Comparison of ENCODE assay signal across 21 cellular contexts in the genomic region with DNA sequence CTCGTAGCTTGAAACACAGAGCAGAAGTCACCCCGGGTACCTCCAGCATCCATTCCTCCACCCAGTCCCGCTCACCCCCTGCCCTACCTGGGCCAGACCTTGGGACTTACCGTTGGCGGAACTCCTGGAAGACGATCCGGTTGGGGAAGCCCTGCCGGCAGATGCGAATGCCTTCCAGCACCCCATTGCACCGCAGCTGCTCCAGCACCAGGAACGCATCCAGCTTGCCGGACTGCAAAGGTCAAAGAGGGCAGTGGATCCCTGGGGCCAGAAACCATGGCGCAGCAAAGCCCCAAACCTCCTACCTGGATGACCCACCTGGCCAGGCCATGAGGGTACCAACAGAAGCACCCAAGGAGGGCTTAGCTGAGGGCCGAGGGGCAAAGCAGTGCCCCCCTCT.
"Had no signal": no experiment of that assay in that cellular context is flagged by ENCODE, and none has a peak within 500 bp of the region (broad histone marks: within the 10 kb centered on the region; RNA-seq: fewer than 3 reads in every experiment).

No MANE protein-coding gene starts in this region.

- H3K4me3 ChIP-seq: K562, SJSA1, SK-N-MC had no signal

- DNase-seq: Kasumi-1, MM.1S, NCI-H1092 treated with DMSO at 0.1 percent for 48 hours, NCI-H1436, NCI-H187, NCI-H2029, NCI-H2081 treated with DMSO at 0.1 percent for 48 hours, NCI-H2171, NCI-H226, NCI-H446, NCI-H510A, NCI-H524 treated with DMSO at 0.1 percent for 48 hours, NCI-H69, NCI-H774, Right ventricle myocardium superior, RPMI8226, SIG-M5 had no signal

- H3K9ac ChIP-seq: KMS-11 had no signal

- H3K27ac ChIP-seq: KMS-11, SJSA1, SK-N-MC had no signal

- H3K36me3 ChIP-seq: SJSA1 had no signal

- H3K9me3 ChIP-seq: SJSA1 had no signal

- H3K27me3 ChIP-seq: SJSA1 had no signal
